ENCODE assay signal across 8 cellular contexts in genomic region chr10:31770307-31770902, GRCh38.
DNase-seq lines count a peak whose midpoint lies in the region; ATAC-seq and TF ChIP-seq lines count a peak whose summit lies in the region.

No MANE protein-coding gene starts in this region.

- H3K4me1 Mint-ChIP-seq in naive thymus-derived CD8-positive, alpha-beta T cell = no peaks in the 10 kb centered on the region
- peaks cover 11% of the 10 kb centered on the region for H3K4me1 Mint-ChIP-seq in type B pancreatic cell (ENCODE audit: unreplicated experiment)

- POLR2A ChIA-PET in naive thymus-derived CD8-positive, alpha-beta T cell (lab: Charles Lee) = interaction anchor here (0.8 to 1.1 kb wide), 2 partner anchors 983 to 986 kb away, joined by 3 to 5 read pairs; no protein-coding TSS in a partner anchor

- no peaks in the 10 kb centered on the region for H3K36me3 Mint-ChIP-seq in naive thymus-derived CD8-positive, alpha-beta T cell
- H3K36me3 Mint-ChIP-seq in type B pancreatic cell = no peaks in the 10 kb centered on the region

- DNase-seq in Right ventricle myocardium inferior (ENCODE audit: missing footprints) (no peak), cardiac septum (ENCODE audit: low spot score) (no peak), dermis blood vessel endothelial cell (peak; percentile 78), type B pancreatic cell (ENCODE audit: extremely low spot score, unreplicated experiment) (no peak), NCI-H1417 treated with DMSO at 0.1 percent for 48 hours (lab: John Stamatoyannopoulos, UW) (no peak)
- DNase-seq in activated CD4-positive, CD25-positive, alpha-beta regulatory T cell treated with anti-CD3 and anti-CD28 coated beads, Interleukin-2, amount 50 U/mL, for 72 hours = peak; percentile 59
- peak; percentile 23 to 76 (median 52) for DNase-seq in naive thymus-derived CD8-positive, alpha-beta T cell

- no peaks in the 10 kb centered on the region for H3K9me3 Mint-ChIP-seq in naive thymus-derived CD8-positive, alpha-beta T cell
- H3K9me3 Mint-ChIP-seq in type B pancreatic cell = no peaks in the 10 kb centered on the region

- ATAC-seq in Right ventricle myocardium inferior (peak; percentile 56), HG03565 (IDR thresholded peaks at IDR 0.05; ENCODE audit: unreplicated experiment) (peak; percentile 68)
- peak; percentile 83 to 95 for ATAC-seq in naive thymus-derived CD8-positive, alpha-beta T cell

- no peak overlapping the region for H3K27ac Mint-ChIP-seq in naive thymus-derived CD8-positive, alpha-beta T cell
- no peak overlapping the region for H3K27ac Mint-ChIP-seq in type B pancreatic cell

- peaks cover 0 to 4% (median 0%) of the 10 kb centered on the region in 5 donors for H3K27me3 Mint-ChIP-seq in naive thymus-derived CD8-positive, alpha-beta T cell
- no peaks in the 10 kb centered on the region for H3K27me3 Mint-ChIP-seq in type B pancreatic cell

- no peak overlapping the region for H3K4me3 Mint-ChIP-seq in naive thymus-derived CD8-positive, alpha-beta T cell
- H3K4me3 Mint-ChIP-seq in type B pancreatic cell = no peak overlapping the region

- TF ChIP-seq CTCF in type B pancreatic cell (conservative IDR thresholded peaks at IDR 0.05) = peak; percentile 83

- intact Hi-C loops in Right ventricle myocardium inferior (cut with DNase I) = loop anchor here (1.0 kb wide), 1 partner anchor 61 kb away; no protein-coding TSS in a partner anchor
- intact Hi-C loops in cardiac septum (cut with DNase I) = loop anchor here (10.0 kb wide), 1 partner anchor 246 kb away; no protein-coding TSS in a partner anchor

Comparison
In these comparisons a context has a peak if more than half of its experiments do, and no peak if none do; other contexts are left out.
1. DNase-seq: peak in activated CD4-positive, CD25-positive, alpha-beta regulatory T cell treated with anti-CD3 and anti-CD28 coated beads, Interleukin-2, amount 50 U/mL, for 72 hours (single experiment), dermis blood vessel endothelial cell (single experiment) and naive thymus-derived CD8-positive, alpha-beta T cell (10 of 10); none in Right ventricle myocardium inferior (single experiment), cardiac septum (single experiment), type B pancreatic cell (single experiment) and NCI-H1417 treated with DMSO at 0.1 percent for 48 hours (single experiment).
2. Peak in every context shown above with its lines, with median percentiles within 50 percentile points of each other: ATAC-seq.